In genomic region chr17:21817791-21818364, GRCh38 we compare ENCODE assay signal across 20 cellular contexts.
"Had no signal": no experiment of that assay in that cellular context is flagged by ENCODE, and none has a peak within 500 bp of the region (broad histone marks: within the 10 kb centered on the region; RNA-seq: fewer than 3 reads in every experiment).

No MANE protein-coding gene starts in this region.

- ATAC-seq: activated CD4-positive, CD25-positive, alpha-beta regulatory T cell treated with anti-CD3 and anti-CD28 coated beads, Interleukin-2, amount 50 U/mL, for 24 hours; activated CD8-positive, alpha-beta memory T cell treated with anti-CD3 and anti-CD28 coated beads, Interleukin-2, amount 10 ng/mL, durations not matched to agents 7 days and 5 days; activated CD8-positive, alpha-beta T cell treated with anti-CD3 and anti-CD28 coated beads for 36 hours; activated naive CD8-positive, alpha-beta T cell treated with anti-CD3 and anti-CD28 coated beads, Interleukin-2, amount 50 U/mL, for 24 hours; body of pancreas; heart left ventricle; left colon; stimulated activated naive B cell treated with anti-CD40 and anti-IgM and Interleukin-4, amounts not matched to agents 10 μg/mL and 1 μg/mL and 100 μg/mL, for 72 hours had no signal

- H3K36me3 Mint-ChIP-seq: activated CD8-positive, alpha-beta memory T cell treated with anti-CD3 and anti-CD28 coated beads, Interleukin-2, amount 10 ng/mL, durations not matched to agents 7 days and 5 days; naive B cell had no signal

- DNase-seq: activated CD4-positive, alpha-beta T cell treated with anti-CD3 and anti-CD28 coated beads, Interleukin-2, amount 10 ng/mL, durations not matched to agents 7 days and 5 days; activated CD8-positive, alpha-beta memory T cell treated with anti-CD3 and anti-CD28 coated beads, Interleukin-2, amount 10 ng/mL, durations not matched to agents 7 days and 5 days; activated CD8-positive, alpha-beta T cell treated with anti-CD3 and anti-CD28 coated beads for 36 hours; activated effector memory CD4-positive, alpha-beta T cell treated with anti-CD3 and anti-CD28 coated beads, Interleukin-2, amount 50 U/mL, for 16 hours; activated naive CD4-positive, alpha-beta T cell treated with anti-CD3 and anti-CD28 coated beads, Interleukin-2, amount 50 U/mL, for 16 hours; activated naive CD8-positive, alpha-beta T cell treated with anti-CD3 and anti-CD28 coated beads, Interleukin-2, amount 50 U/mL, for 24 hours; activated T-cell treated with anti-CD3 and anti-CD28 coated beads for 4 hours; body of pancreas; heart left ventricle; islet precursor cell; left colon; naive B cell; occipital lobe; stimulated activated CD4-positive, alpha-beta T cell treated with anti-CD3 and anti-CD28 coated beads, Interleukin-2, amount 100 ng/mL, for 48 hours; stimulated activated CD8-positive, alpha-beta memory T cell treated with anti-CD3 and anti-CD28 coated beads, Interleukin-4, amount 100 ng/mL, for 48 hours; stimulated activated naive B cell treated with anti-CD40 and anti-IgM and Interleukin-4, amounts not matched to agents 10 μg/mL and 1 μg/mL and 100 μg/mL, for 72 hours; transverse colon; uterus had no signal

- H3K4me1 Mint-ChIP-seq: activated CD4-positive, alpha-beta T cell treated with anti-CD3 and anti-CD28 coated beads, Interleukin-2, amount 10 ng/mL, durations not matched to agents 7 days and 5 days; activated CD8-positive, alpha-beta memory T cell treated with anti-CD3 and anti-CD28 coated beads, Interleukin-2, amount 10 ng/mL, durations not matched to agents 7 days and 5 days; activated naive CD8-positive, alpha-beta T cell treated with anti-CD3 and anti-CD28 coated beads, Interleukin-2, amount 50 U/mL, for 24 hours; naive B cell; neural crest cell; stimulated activated naive B cell treated with anti-CD40 and anti-IgM and Interleukin-4, amounts not matched to agents 10 μg/mL and 1 μg/mL and 100 μg/mL, for 72 hours had no signal

- H3K4me3 Mint-ChIP-seq: activated CD4-positive, alpha-beta T cell treated with anti-CD3 and anti-CD28 coated beads, Interleukin-2, amount 10 ng/mL, durations not matched to agents 7 days and 5 days; activated CD8-positive, alpha-beta memory T cell treated with anti-CD3 and anti-CD28 coated beads, Interleukin-2, amount 10 ng/mL, durations not matched to agents 7 days and 5 days; activated CD8-positive, alpha-beta T cell treated with anti-CD3 and anti-CD28 coated beads for 36 hours; activated naive CD8-positive, alpha-beta T cell treated with anti-CD3 and anti-CD28 coated beads, Interleukin-2, amount 50 U/mL, for 24 hours; naive B cell; neural crest cell; stimulated activated naive B cell treated with anti-CD40 and anti-IgM and Interleukin-4, amounts not matched to agents 10 μg/mL and 1 μg/mL and 100 μg/mL, for 72 hours had no signal

- H3K27me3 Mint-ChIP-seq: activated CD4-positive, alpha-beta T cell treated with anti-CD3 and anti-CD28 coated beads, Interleukin-2, amount 10 ng/mL, durations not matched to agents 7 days and 5 days; activated CD8-positive, alpha-beta memory T cell treated with anti-CD3 and anti-CD28 coated beads, Interleukin-2, amount 10 ng/mL, durations not matched to agents 7 days and 5 days; activated CD8-positive, alpha-beta T cell treated with anti-CD3 and anti-CD28 coated beads for 36 hours; activated naive CD8-positive, alpha-beta T cell treated with anti-CD3 and anti-CD28 coated beads, Interleukin-2, amount 50 U/mL, for 24 hours; naive B cell; stimulated activated naive B cell treated with anti-CD40 and anti-IgM and Interleukin-4, amounts not matched to agents 10 μg/mL and 1 μg/mL and 100 μg/mL, for 72 hours had no signal

- H3K27ac Mint-ChIP-seq: activated CD4-positive, alpha-beta T cell treated with anti-CD3 and anti-CD28 coated beads, Interleukin-2, amount 10 ng/mL, durations not matched to agents 7 days and 5 days; activated CD8-positive, alpha-beta memory T cell treated with anti-CD3 and anti-CD28 coated beads, Interleukin-2, amount 10 ng/mL, durations not matched to agents 7 days and 5 days; activated CD8-positive, alpha-beta T cell treated with anti-CD3 and anti-CD28 coated beads for 36 hours; activated naive CD8-positive, alpha-beta T cell treated with anti-CD3 and anti-CD28 coated beads, Interleukin-2, amount 50 U/mL, for 24 hours; naive B cell; stimulated activated naive B cell treated with anti-CD40 and anti-IgM and Interleukin-4, amounts not matched to agents 10 μg/mL and 1 μg/mL and 100 μg/mL, for 72 hours had no signal
